ENCODE assay signal across 14 cellular contexts in the genomic region with DNA sequence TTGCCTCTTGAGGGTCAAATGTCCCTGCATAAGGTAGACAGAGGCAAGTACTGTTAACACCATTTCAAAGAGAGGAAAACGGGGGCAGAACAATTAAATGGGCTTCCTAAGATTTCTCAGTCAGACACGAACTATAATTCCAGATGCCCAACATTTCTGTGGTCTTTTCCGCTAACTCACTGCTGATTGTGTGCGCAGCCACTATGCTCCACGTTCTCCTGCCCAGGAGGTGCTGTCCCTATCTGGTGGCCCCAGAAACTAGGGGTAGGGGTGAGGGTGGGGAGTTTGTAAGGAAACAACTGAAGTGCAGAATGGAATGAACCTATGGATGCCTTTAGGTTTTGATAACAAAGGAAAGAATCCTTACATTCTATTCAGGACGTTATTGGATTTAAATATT.
"Had no signal": no experiment of that assay in that cellular context is flagged by ENCODE, and none has a peak within 500 bp of the region (broad histone marks: within the 10 kb centered on the region; RNA-seq: fewer than 3 reads in every experiment).

No MANE protein-coding gene starts in this region.

- H3K4me1 ChIP-seq: pancreas, sigmoid colon had no signal

- H3K9me3 Mint-ChIP-seq: activated naive CD4-positive, alpha-beta T cell treated with anti-CD3 and anti-CD28 coated beads, Interleukin-2, amount 50 U/mL, for 72 hours; brain had no signal

- H3K27ac ChIP-seq: coronary artery, pancreas, sigmoid colon, VCaP had no signal

- H3K4me3 ChIP-seq: coronary artery, lung, pancreas, sigmoid colon, spleen had no signal

- H3K27ac Mint-ChIP-seq: activated naive CD4-positive, alpha-beta T cell treated with anti-CD3 and anti-CD28 coated beads, Interleukin-2, amount 50 U/mL, for 72 hours; brain had no signal

- DNase-seq: activated CD4-positive, alpha-beta T cell treated with anti-CD3 and anti-CD28 coated beads for 48 hours; activated CD8-positive, alpha-beta memory T cell treated with anti-CD3 and anti-CD28 coated beads for 24 hours; activated effector memory CD4-positive, alpha-beta T cell treated with Interleukin-2 at 50 U/mL for 16 hours; amygdala; islet precursor cell; midbrain; pancreas; sigmoid colon; spleen had no signal

- ATAC-seq: pancreas had no signal

- H3K27me3 ChIP-seq: pancreas, sigmoid colon, spleen had no signal

- H3K4me3 Mint-ChIP-seq: brain had no signal

- H3K9me3 ChIP-seq: pancreas, sigmoid colon, spleen had no signal

- FAIRE-seq: pancreas had no signal

- H3K36me3 Mint-ChIP-seq: activated naive CD4-positive, alpha-beta T cell treated with anti-CD3 and anti-CD28 coated beads, Interleukin-2, amount 50 U/mL, for 72 hours; brain had no signal

- H3K36me3 ChIP-seq: pancreas, sigmoid colon, spleen had no signal
